ENCODE assay signal across 1 cellular context in genomic region chr17:45316271-45317112, GRCh38.
TF ChIP-seq lines count a peak whose summit lies in the region.

MAP3K14 (minus strand) TSS chr17:45317020; CDS start chr17:45290745, 26,275 bp downstream.

TF ChIP-seq in WTC11, 78 proteins besides CTCF, POLR2A, EP300 and RAD21 (continued from another document):
- TF ChIP-seq, protein P1, sequence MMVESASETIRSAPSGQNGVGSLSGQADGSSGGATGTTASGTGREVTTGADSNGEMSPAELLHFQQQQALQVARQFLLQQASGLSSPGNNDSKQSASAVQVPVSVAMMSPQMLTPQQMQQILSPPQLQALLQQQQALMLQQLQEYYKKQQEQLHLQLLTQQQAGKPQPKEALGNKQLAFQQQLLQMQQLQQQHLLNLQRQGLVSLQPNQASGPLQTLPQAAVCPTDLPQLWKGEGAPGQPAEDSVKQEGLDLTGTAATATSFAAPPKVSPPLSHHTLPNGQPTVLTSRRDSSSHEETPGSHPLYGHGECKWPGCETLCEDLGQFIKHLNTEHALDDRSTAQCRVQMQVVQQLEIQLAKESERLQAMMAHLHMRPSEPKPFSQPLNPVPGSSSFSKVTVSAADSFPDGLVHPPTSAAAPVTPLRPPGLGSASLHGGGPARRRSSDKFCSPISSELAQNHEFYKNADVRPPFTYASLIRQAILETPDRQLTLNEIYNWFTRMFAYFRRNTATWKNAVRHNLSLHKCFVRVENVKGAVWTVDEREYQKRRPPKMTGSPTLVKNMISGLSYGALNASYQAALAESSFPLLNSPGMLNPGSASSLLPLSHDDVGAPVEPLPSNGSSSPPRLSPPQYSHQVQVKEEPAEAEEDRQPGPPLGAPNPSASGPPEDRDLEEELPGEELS (CRISPR knock-in tag; IDR thresholded peaks at IDR 0.05) = peak; percentile 30; the same call in 1 of the 2 replicates
- TF ChIP-seq, protein P2, sequence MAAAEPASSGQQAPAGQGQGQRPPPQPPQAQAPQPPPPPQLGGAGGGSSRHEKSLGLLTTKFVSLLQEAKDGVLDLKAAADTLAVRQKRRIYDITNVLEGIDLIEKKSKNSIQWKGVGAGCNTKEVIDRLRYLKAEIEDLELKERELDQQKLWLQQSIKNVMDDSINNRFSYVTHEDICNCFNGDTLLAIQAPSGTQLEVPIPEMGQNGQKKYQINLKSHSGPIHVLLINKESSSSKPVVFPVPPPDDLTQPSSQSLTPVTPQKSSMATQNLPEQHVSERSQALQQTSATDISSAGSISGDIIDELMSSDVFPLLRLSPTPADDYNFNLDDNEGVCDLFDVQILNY (CRISPR knock-in tag; IDR thresholded peaks at IDR 0.05) = peak; percentile 92; the same call in 1 of the 2 replicates
- TF ChIP-seq ZNF532 (CRISPR knock-in tag; IDR thresholded peaks at IDR 0.05; ENCODE audit: borderline replicate concordance) (no peak), USF1 (CRISPR knock-in tag; IDR thresholded peaks at IDR 0.05) (no peak), ZBTB21 (CRISPR knock-in tag; IDR thresholded peaks at IDR 0.05; ENCODE audit: borderline replicate concordance) (no peak), FOXJ3 (CRISPR knock-in tag; IDR thresholded peaks at IDR 0.05; ENCODE audit: borderline replicate concordance) (no peak), ZNF232 (CRISPR knock-in tag; IDR thresholded peaks at IDR 0.05) (no peak), OVOL2 (CRISPR knock-in tag; IDR thresholded peaks at IDR 0.05; ENCODE audit: borderline replicate concordance) (no peak), TCF7 (CRISPR knock-in tag; IDR thresholded peaks at IDR 0.05; ENCODE audit: low read depth) (0 out of 2 replicates have a peak, but pooled peaks have one; percentile 69), STAT6 (CRISPR knock-in tag; conservative IDR thresholded peaks at IDR 0.05; ENCODE audit: low read depth) (no peak), NR3C1 (CRISPR knock-in tag; conservative IDR thresholded peaks at IDR 0.05; ENCODE audit: low read depth) (no peak)
- TF ChIP-seq, protein P3, sequence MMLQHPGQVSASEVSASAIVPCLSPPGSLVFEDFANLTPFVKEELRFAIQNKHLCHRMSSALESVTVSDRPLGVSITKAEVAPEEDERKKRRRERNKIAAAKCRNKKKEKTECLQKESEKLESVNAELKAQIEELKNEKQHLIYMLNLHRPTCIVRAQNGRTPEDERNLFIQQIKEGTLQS (CRISPR knock-in tag; conservative IDR thresholded peaks at IDR 0.05) = no peak
